In the genomic region with DNA sequence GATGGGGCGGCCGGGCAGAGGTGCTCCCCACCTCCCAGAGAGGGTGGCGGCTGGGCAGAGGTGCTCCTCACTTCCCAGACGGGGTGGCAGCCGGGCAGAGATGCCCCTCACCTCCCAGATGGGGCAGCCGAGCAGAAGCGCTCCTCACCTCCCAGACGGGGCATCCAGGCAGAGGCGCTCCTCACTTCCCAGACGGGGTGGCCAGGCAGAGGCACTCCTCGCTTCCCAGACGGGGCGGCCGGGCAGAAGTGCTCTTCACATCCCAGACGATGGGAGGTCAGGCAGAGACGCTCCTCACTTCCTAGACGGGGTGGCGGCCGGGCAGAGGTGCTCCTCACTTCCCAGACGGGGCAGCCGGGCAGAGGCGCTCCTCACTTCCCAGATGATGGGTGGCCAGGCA, we compare ENCODE assay signal across 2 cellular contexts.
A peak's percentile ranks its signal among the peaks of the same experiment; 100 is the strongest.
DNase-seq lines count a peak whose midpoint lies in the region; ATAC-seq, FAIRE-seq and TF ChIP-seq lines count a peak whose summit lies in the region.
"Not testable (repeated sequence)": the region's sequence is repeated elsewhere in the genome, so short reads cannot be mapped to it uniquely, and the experiment has no call there.

No MANE protein-coding gene starts in this region.

- WGBS in right cardiac atrium, result 85% methylated on average over 22 of the region's 22 CpGs

- TF ChIP-seq CTCF in kidney (IDR thresholded peaks at IDR 0.05; ENCODE audit: borderline replicate concordance, extremely low read depth, insufficient read depth), result not testable (repeated sequence)

- DNase-seq in right cardiac atrium (peak in 2 of 3 donors; percentile 22 to 46), kidney (peak; percentile 36)

- FAIRE-seq in kidney (lab: Jason Lieb, UNC), result not testable (repeated sequence)

- not testable (repeated sequence) for H3K9ac ChIP-seq in kidney (ENCODE audit: low read length in 2 of 2)

- not testable (repeated sequence) for ATAC-seq in right cardiac atrium

- intact Hi-C loops in right cardiac atrium (cut with DNase I); kidney (cut with DNase I): not testable (repeated sequence)

- not testable (repeated sequence) for H3K9me3 ChIP-seq in right cardiac atrium (ENCODE audit: control insufficient read depth, low read length); kidney (ENCODE audit: control insufficient read depth in 1 of 2, low read length in 2 of 2)

- not testable (repeated sequence) for H3K27ac ChIP-seq in right cardiac atrium (ENCODE audit: low read length); kidney (ENCODE audit: low read depth in 2 of 2, low read length in 2 of 2)

- not testable (repeated sequence) for H3K4me1 ChIP-seq in right cardiac atrium (ENCODE audit: control insufficient read depth, insufficient read depth, low read length); kidney (ENCODE audit: control insufficient read depth in 1 of 2, insufficient read depth in 1 of 2, low read depth in 1 of 2, low read length in 2 of 2)

- not testable (repeated sequence) for H3K4me3 ChIP-seq in right cardiac atrium (ENCODE audit: low read length); kidney (ENCODE audit: low read length in 2 of 2)

- not testable (repeated sequence) for H3K27me3 ChIP-seq in right cardiac atrium (ENCODE audit: control insufficient read depth, insufficient read depth)

- not testable (repeated sequence) for H3K36me3 ChIP-seq in kidney (ENCODE audit: control insufficient read depth in 1 of 2, insufficient read depth in 2 of 2, low read length in 2 of 2)
